18 cellular contexts compared by ENCODE assay signal in the genomic region with DNA sequence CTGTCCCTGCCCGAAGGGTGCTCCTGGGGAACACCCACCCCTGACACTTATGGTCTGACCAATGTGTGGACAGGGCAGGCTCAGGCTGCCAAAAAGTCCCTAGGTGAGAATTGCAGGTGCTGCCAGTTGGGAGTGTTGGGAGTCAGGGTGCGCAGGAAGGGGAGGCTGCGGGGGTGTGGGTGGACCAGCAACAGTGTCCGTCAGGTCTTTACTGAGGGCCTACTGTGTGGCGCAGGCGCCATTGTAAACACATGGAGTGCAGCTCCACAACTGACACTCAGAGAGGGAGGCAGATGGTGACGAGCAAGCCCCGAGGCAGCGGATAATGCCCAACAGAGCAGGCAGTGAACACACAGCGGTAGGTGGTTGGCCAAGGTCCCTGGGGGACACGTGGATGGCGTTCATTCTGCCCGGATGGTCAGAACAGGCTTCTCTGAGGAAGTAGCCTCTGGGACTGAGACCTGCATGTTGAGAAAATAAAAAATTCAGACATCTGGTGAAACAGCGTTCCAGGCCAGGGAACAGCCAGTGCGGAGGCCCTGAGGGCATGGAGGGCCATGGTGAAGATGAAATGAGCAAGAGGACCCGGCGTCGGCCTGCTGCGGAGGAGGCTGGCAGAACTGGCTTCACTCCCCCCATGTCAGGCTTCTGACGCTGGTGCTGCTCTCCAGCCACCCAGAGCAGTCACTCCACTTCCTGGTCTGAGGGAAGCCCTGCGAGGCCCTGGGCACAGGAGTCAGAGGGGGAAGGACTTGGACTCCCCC.
DNase-seq lines count a peak whose midpoint lies in the region; ATAC-seq, FAIRE-seq and TF ChIP-seq lines count a peak whose summit lies in the region.
"Had no signal": no experiment of that assay in that cellular context is flagged by ENCODE, and none has a peak within 500 bp of the region (broad histone marks: within the 10 kb centered on the region; RNA-seq: fewer than 3 reads in every experiment).

No MANE protein-coding gene starts in this region.

- CTCF ChIA-PET in GM10248 (lab: Yijun Ruan, JAX) = no interaction called here

- FAIRE-seq in bronchial epithelial cell (lab: Jason Lieb, UNC) = peak; percentile 55
- FAIRE-seq: GM12892 had no signal

- H3K36me3 Mint-ChIP-seq in mesothelial cell of epicardium = no peaks in the 10 kb centered on the region

- no peak for ATAC-seq in GM18909 (IDR thresholded peaks at IDR 0.05; ENCODE audit: poor library complexity, unreplicated experiment)
- ATAC-seq: Panc1 had no signal

- H3K4me1 ChIP-seq in osteoblast (ENCODE audit: insufficient read depth, low read length) = no peaks in the 10 kb centered on the region

- H3K4me3 ChIP-seq in bronchial epithelial cell (ENCODE audit: low read depth, low read length) = no peak overlapping the region
- no peak overlapping the region for H3K4me3 ChIP-seq in osteoblast (ENCODE audit: insufficient read depth, low read length)

- H3K36me3 ChIP-seq in bronchial epithelial cell (ENCODE audit: control insufficient read depth, insufficient read depth, low read length) (no peaks in the 10 kb centered on the region), osteoblast (ENCODE audit: insufficient read depth, low read length) (no peaks in the 10 kb centered on the region)

- no peaks in the 10 kb centered on the region for H3K27me3 ChIP-seq in bronchial epithelial cell (ENCODE audit: control insufficient read depth, insufficient read depth, low read length)
- peaks cover 12% of the 10 kb centered on the region for H3K27me3 ChIP-seq in osteoblast (ENCODE audit: insufficient read depth, low read length)

- no peak overlapping the region for H3K4me2 ChIP-seq in osteoblast (ENCODE audit: insufficient read depth, low read length)
- H3K4me2 ChIP-seq: KMS-11 had no signal

- no peak for TF ChIP-seq CTCF in bronchial epithelial cell (IDR thresholded peaks at IDR 0.05; ENCODE audit: insufficient read depth, low read length, severe bottlenecking)
- TF ChIP-seq CTCF in mesothelial cell of epicardium (IDR thresholded peaks at IDR 0.05; ENCODE audit: unreplicated experiment) = no peak
- no peak for TF ChIP-seq CTCF in GM10248 (IDR thresholded peaks at IDR 0.05; ENCODE audit: control extremely low read depth, extremely low read depth, low read depth, missing control alignments)
- TF ChIP-seq CTCF in osteoblast (IDR thresholded peaks at IDR 0.05; ENCODE audit: extremely low read depth, low read depth, low read length) = no peak

- POLR2A ChIA-PET in GM10248 (lab: Yijun Ruan, JAX) = no interaction called here

- peak; percentile 26 for DNase-seq in activated CD8-positive, alpha-beta memory T cell treated with anti-CD3 and anti-CD28 coated beads for 24 hours
- no peak for DNase-seq in activated CD8-positive, alpha-beta memory T cell treated with anti-CD3 and anti-CD28 coated beads, Interleukin-2, amount 50 U/mL, for 48 hours
- DNase-seq in bronchial epithelial cell (ENCODE audit: low read depth) (no peak), mesothelial cell of epicardium (ENCODE audit: low spot score in 2 of 2, unreplicated experiment in 2 of 2) (no peak), GM10248 (ENCODE audit: extremely low spot score) (no peak), osteoblast (ENCODE audit: insufficient read length, low spot score, missing footprints) (no peak)
- DNase-seq in stimulated activated CD4-positive, alpha-beta T cell treated with anti-CD3 and anti-CD28 coated beads, Interleukin-1b, Interleukin-23, amount 100 ng/mL, for 48 hours = no peak
- DNase-seq: C1 segment of cervical spinal cord, DMS79 treated with DMSO at 0.1 percent for 48 hours, GDM1, H7, NCI-H1048, NCI-H1694, NCI-H524 had no signal

- H4K20me1 ChIP-seq in osteoblast (ENCODE audit: insufficient read depth, low read length) = no peaks in the 10 kb centered on the region

- no peaks in the 10 kb centered on the region for H3K9me3 ChIP-seq in osteoblast (ENCODE audit: low read depth, low read length)

- H3K79me2 ChIP-seq in osteoblast (ENCODE audit: insufficient read depth, low read length) = no peaks in the 10 kb centered on the region

- H3K9me3 Mint-ChIP-seq in mesothelial cell of epicardium = no peaks in the 10 kb centered on the region

- peak overlapping the region; percentile 56 for H3K27ac Mint-ChIP-seq in mesothelial cell of epicardium

- no peak overlapping the region for H3K4me3 Mint-ChIP-seq in mesothelial cell of epicardium

- H3K27me3 Mint-ChIP-seq in mesothelial cell of epicardium (ENCODE audit: low read depth) = no peaks in the 10 kb centered on the region

- H3K4me1 Mint-ChIP-seq in mesothelial cell of epicardium = peaks cover 49% of the 10 kb centered on the region

- H2AFZ ChIP-seq in osteoblast (ENCODE audit: low read length) = no peak overlapping the region

- H3K27ac ChIP-seq in osteoblast (ENCODE audit: low read depth, low read length) = no peak overlapping the region
- H3K27ac ChIP-seq: KMS-11 had no signal
